In the genomic region with DNA sequence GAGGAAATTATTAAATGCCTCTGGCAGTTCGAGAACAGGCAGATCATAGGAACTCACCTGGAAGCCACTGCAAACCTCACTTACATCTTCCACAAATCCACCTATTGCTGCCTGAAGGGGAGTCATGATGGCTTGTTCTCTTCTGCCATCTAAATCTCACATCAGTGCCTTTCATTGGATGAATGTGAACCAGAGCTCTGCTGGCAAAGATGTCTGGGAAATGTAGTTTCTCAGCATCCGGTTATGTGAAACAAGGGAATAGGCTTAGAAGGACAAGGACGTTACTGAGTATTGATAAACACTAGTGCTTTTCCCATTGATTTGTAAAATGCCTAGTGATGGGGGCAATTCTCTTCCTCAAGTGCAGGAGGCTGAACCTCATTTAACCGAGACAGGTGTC, we compare ENCODE assay signal across 20 cellular contexts.
"Had no signal": no experiment of that assay in that cellular context is flagged by ENCODE, and none has a peak within 500 bp of the region (broad histone marks: within the 10 kb centered on the region; RNA-seq: fewer than 3 reads in every experiment).

No MANE protein-coding gene starts in this region.

- H3K4me3 ChIP-seq: coronary artery, mucosa of descending colon, tibial artery had no signal

- ATAC-seq: left lobe of liver; mucosa of descending colon; naive thymus-derived CD4-positive, alpha-beta T cell; T-helper 17 cell had no signal

- H3K4me1 Mint-ChIP-seq: activated B cell treated with CpG ODN at 0.5 μM for 24 hours; activated CD4-positive, alpha-beta T cell treated with anti-CD3 and anti-CD28 coated beads, Interleukin-2, amount 10 ng/mL, durations not matched to agents 24 days and 14 days; activated naive CD8-positive, alpha-beta T cell treated with anti-CD3 and anti-CD28 coated beads, Interleukin-2, amount 10 ng/mL, durations not matched to agents 7 days and 5 days; central memory CD8-positive, alpha-beta T cell; naive thymus-derived CD4-positive, alpha-beta T cell; T-helper 17 cell had no signal

- H3K4me3 Mint-ChIP-seq: activated B cell treated with CpG ODN at 0.5 μM for 24 hours; activated CD4-positive, alpha-beta T cell treated with anti-CD3 and anti-CD28 coated beads, Interleukin-2, amount 10 ng/mL, durations not matched to agents 24 days and 14 days; activated naive CD8-positive, alpha-beta T cell treated with anti-CD3 and anti-CD28 coated beads, Interleukin-2, amount 10 ng/mL, durations not matched to agents 7 days and 5 days; activated T-helper 1 cell treated with anti-CD3 and anti-CD28 coated beads, Interleukin-12 subunit alpha, Interleukin-12 subunit beta, Interleukin-2, Interleukin-4 antibody, amounts not matched to agents 30 ng/mL and 10 ng/mL and 1 ng/mL, durations not matched to agents 14 hours and 24 hours and 36 hours; central memory CD8-positive, alpha-beta T cell; naive thymus-derived CD4-positive, alpha-beta T cell; T-helper 17 cell had no signal

- H3K9me3 Mint-ChIP-seq: activated B cell treated with CpG ODN at 0.5 μM for 24 hours; activated CD4-positive, alpha-beta T cell treated with anti-CD3 and anti-CD28 coated beads, Interleukin-2, amount 10 ng/mL, durations not matched to agents 24 days and 14 days; activated naive CD8-positive, alpha-beta T cell treated with anti-CD3 and anti-CD28 coated beads, Interleukin-2, amount 10 ng/mL, durations not matched to agents 7 days and 5 days; activated T-helper 1 cell treated with anti-CD3 and anti-CD28 coated beads, Interleukin-12 subunit alpha, Interleukin-12 subunit beta, Interleukin-2, Interleukin-4 antibody, amounts not matched to agents 30 ng/mL and 10 ng/mL and 1 ng/mL, durations not matched to agents 14 hours and 24 hours and 36 hours; central memory CD8-positive, alpha-beta T cell; naive thymus-derived CD4-positive, alpha-beta T cell had no signal

- H3K27ac ChIP-seq: brain microvascular endothelial cell, coronary artery, neutrophil, tibial artery had no signal

- H3K27ac Mint-ChIP-seq: activated B cell treated with CpG ODN at 0.5 μM for 24 hours; activated CD4-positive, alpha-beta T cell treated with anti-CD3 and anti-CD28 coated beads, Interleukin-2, amount 10 ng/mL, durations not matched to agents 24 days and 14 days; activated naive CD8-positive, alpha-beta T cell treated with anti-CD3 and anti-CD28 coated beads, Interleukin-2, amount 10 ng/mL, durations not matched to agents 7 days and 5 days; activated T-helper 1 cell treated with anti-CD3 and anti-CD28 coated beads, Interleukin-12 subunit alpha, Interleukin-12 subunit beta, Interleukin-2, Interleukin-4 antibody, amounts not matched to agents 30 ng/mL and 10 ng/mL and 1 ng/mL, durations not matched to agents 14 hours and 24 hours and 36 hours; naive thymus-derived CD4-positive, alpha-beta T cell; T-helper 17 cell had no signal

- FAIRE-seq: frontal cortex, urothelium cell line had no signal

- H3K9me3 ChIP-seq: mucosa of descending colon, neutrophil, tibial artery had no signal

- H3K27me3 ChIP-seq: brain microvascular endothelial cell, neutrophil, tibial artery had no signal

- DNase-seq: activated B cell treated with CpG ODN at 0.5 μM for 24 hours; activated CD4-positive, alpha-beta T cell treated with anti-CD3 and anti-CD28 coated beads, Interleukin-2, amount 10 ng/mL, durations not matched to agents 24 days and 14 days; activated CD8-positive, alpha-beta memory T cell treated with anti-CD3 and anti-CD28 coated beads for 24 hours; activated naive CD8-positive, alpha-beta T cell treated with anti-CD3 and anti-CD28 coated beads, Interleukin-2, amount 10 ng/mL, durations not matched to agents 7 days and 5 days; brain microvascular endothelial cell; islet precursor cell; mammary epithelial cell; mucosa of descending colon; naive thymus-derived CD4-positive, alpha-beta T cell; stimulated activated CD4-positive, alpha-beta T cell treated with anti-CD3 and anti-CD28 coated beads, Interleukin-2, amount 100 ng/mL, for 48 hours; stimulated activated naive CD4-positive, alpha-beta T cell; T-helper 17 cell; tibial artery had no signal

- H3K4me1 ChIP-seq: tibial artery had no signal

- H3K36me3 Mint-ChIP-seq: activated naive CD8-positive, alpha-beta T cell treated with anti-CD3 and anti-CD28 coated beads, Interleukin-2, amount 10 ng/mL, durations not matched to agents 7 days and 5 days; naive thymus-derived CD4-positive, alpha-beta T cell had no signal

- H3K36me3 ChIP-seq: brain microvascular endothelial cell, neutrophil, tibial artery had no signal
